Comparison of ENCODE assay signal across 1 cellular context in the genomic region with DNA sequence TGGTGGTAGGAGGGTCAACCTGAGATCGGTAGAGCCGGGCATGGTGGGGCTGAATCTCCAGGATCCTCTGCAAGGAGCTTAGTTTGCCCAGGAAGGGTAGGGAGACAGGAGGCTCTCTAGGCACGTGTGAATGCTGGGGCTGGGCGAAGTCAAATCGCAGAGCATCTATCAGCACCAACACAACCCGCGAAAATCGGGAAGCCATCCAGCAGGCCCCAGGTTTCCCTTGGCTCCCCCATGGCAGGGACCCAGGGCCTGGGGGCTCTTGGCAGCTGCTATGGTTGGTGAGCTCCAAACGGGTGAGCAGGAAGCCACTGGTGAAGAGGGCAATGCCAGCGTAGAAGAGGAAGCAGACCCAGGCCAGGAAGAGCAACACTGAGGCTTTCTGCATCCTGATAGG.
TF ChIP-seq lines count a peak whose summit lies in the region.

No MANE protein-coding gene starts in this region.

TF ChIP-seq in IMR-90, 13 proteins besides CTCF, POLR2A, EP300 and RAD21:
- no peak for TF ChIP-seq FOS (IDR thresholded peaks at IDR 0.05; ENCODE audit: low read depth, low read length)
- no peak for TF ChIP-seq MAFK (IDR thresholded peaks at IDR 0.05; ENCODE audit: low read depth, low read length)
- no peak for TF ChIP-seq MAZ (IDR thresholded peaks at IDR 0.05; ENCODE audit: borderline replicate concordance, low read depth, low read length)
- no peak for TF ChIP-seq NFE2L2 (IDR thresholded peaks at IDR 0.05; ENCODE audit: low read depth, low read length)
- TF ChIP-seq RFX5 (IDR thresholded peaks at IDR 0.05; ENCODE audit: low read depth, low read length), result no peak
- no peak for TF ChIP-seq CEBPB (IDR thresholded peaks at IDR 0.05; ENCODE audit: low read depth, low read length)
- no peak for TF ChIP-seq CHD1 (IDR thresholded peaks at IDR 0.05; ENCODE audit: low read depth, low read length)
- TF ChIP-seq, protein P1, sequence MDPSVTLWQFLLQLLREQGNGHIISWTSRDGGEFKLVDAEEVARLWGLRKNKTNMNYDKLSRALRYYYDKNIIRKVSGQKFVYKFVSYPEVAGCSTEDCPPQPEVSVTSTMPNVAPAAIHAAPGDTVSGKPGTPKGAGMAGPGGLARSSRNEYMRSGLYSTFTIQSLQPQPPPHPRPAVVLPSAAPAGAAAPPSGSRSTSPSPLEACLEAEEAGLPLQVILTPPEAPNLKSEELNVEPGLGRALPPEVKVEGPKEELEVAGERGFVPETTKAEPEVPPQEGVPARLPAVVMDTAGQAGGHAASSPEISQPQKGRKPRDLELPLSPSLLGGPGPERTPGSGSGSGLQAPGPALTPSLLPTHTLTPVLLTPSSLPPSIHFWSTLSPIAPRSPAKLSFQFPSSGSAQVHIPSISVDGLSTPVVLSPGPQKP (IDR thresholded peaks at IDR 0.05; ENCODE audit: borderline replicate concordance, low read depth, low read length), result no peak
